Comparison of ENCODE assay signal across 20 cellular contexts in genomic region chr17:70017112-70017511, GRCh38.
DNase-seq lines count a peak whose midpoint lies in the region; ATAC-seq and TF ChIP-seq lines count a peak whose summit lies in the region.
"Had no signal": no experiment of that assay in that cellular context is flagged by ENCODE, and none has a peak within 500 bp of the region (broad histone marks: within the 10 kb centered on the region; RNA-seq: fewer than 3 reads in every experiment).

No MANE protein-coding gene starts in this region.

- DNase-seq in NCI-H1092 (lab: John Stamatoyannopoulos, UW) (peak; percentile 15), NCI-H187 treated with DMSO at 0.1 percent for 48 hours (lab: John Stamatoyannopoulos, UW) (peak; percentile 20), NCI-H510A (lab: John Stamatoyannopoulos, UW) (peak; percentile 51), NCI-H1048 (lab: John Stamatoyannopoulos, UW) (no peak)
- no peak for DNase-seq in central memory CD4-positive, alpha-beta T cell
- no peak for DNase-seq in stimulated activated CD4-positive, alpha-beta T cell treated with anti-CD3 and anti-CD28 coated beads, Interleukin-4, amount 100 ng/mL, for 4 hours
- DNase-seq: Caco-2; CD8-positive, alpha-beta T cell; DMS 273 treated with DMSO at 0.1 percent for 48 hours; GOT3; HFFc6; Kasumi-1; NCI-H1930; NCI-H2171 treated with DMSO at 0.1 percent for 48 hours; NCI-H446; NCI-H526 treated with DMSO at 0.1 percent for 48 hours; PC-3 had no signal

- peak; percentile 43; the same call in 1 of the 3 replicates for ATAC-seq in SK-N-SH treated with all-trans-retinoic acid at 6 μM for 48 hours
- ATAC-seq in GM18907 (IDR thresholded peaks at IDR 0.05; ENCODE audit: unreplicated experiment), result no peak
- ATAC-seq: CD8-positive, alpha-beta T cell; K562; PC-3 had no signal

TF ChIP-seq in SK-N-SH treated with all-trans-retinoic acid at 6 μM for 48 hours, 23 proteins besides CTCF, POLR2A, EP300 and RAD21:
- TF ChIP-seq ZNF70 (CRISPR knock-in tag; IDR thresholded peaks at IDR 0.05) (no peak), ZC3H10 (CRISPR knock-in tag; IDR thresholded peaks at IDR 0.05) (no peak), ZNF565 (CRISPR knock-in tag; conservative IDR thresholded peaks at IDR 0.05; ENCODE audit: low read depth) (no peak), ZFP3 (CRISPR knock-in tag; IDR thresholded peaks at IDR 0.05) (no peak), ISL1 (CRISPR knock-in tag; IDR thresholded peaks at IDR 0.05) (no peak), ZNF8 (CRISPR knock-in tag; IDR thresholded peaks at IDR 0.05) (no peak), RARB (CRISPR knock-in tag; IDR thresholded peaks at IDR 0.05) (no peak), OSR1 (CRISPR knock-in tag; IDR thresholded peaks at IDR 0.05) (no peak), PATZ1 (CRISPR knock-in tag; IDR thresholded peaks at IDR 0.05; ENCODE audit: borderline replicate concordance) (no peak), ESRRG (CRISPR knock-in tag; IDR thresholded peaks at IDR 0.05) (no peak), TOX (CRISPR knock-in tag; IDR thresholded peaks at IDR 0.05; ENCODE audit: borderline replicate concordance) (no peak), ARNTL (CRISPR knock-in tag; IDR thresholded peaks at IDR 0.05; ENCODE audit: borderline replicate concordance, low read depth) (no peak), ZFP30 (CRISPR knock-in tag; IDR thresholded peaks at IDR 0.05) (no peak), BACH2 (CRISPR knock-in tag; IDR thresholded peaks at IDR 0.05; ENCODE audit: borderline replicate concordance) (no peak), TCF4 (CRISPR knock-in tag; IDR thresholded peaks at IDR 0.05; ENCODE audit: borderline replicate concordance) (no peak), TSHZ2 (CRISPR knock-in tag; IDR thresholded peaks at IDR 0.05) (no peak)
TF ChIP-seq in SK-N-SH treated with all-trans-retinoic acid at 6 μM for 48 hours: peak in this region for 0.

Comparison
In these comparisons a context has a peak if more than half of its experiments do, and no peak if none do; other contexts are left out.
1. DNase-seq: peak in NCI-H1092 (single experiment), NCI-H187 treated with DMSO at 0.1 percent for 48 hours (single experiment) and NCI-H510A (single experiment); none in central memory CD4-positive, alpha-beta T cell (single experiment), NCI-H1048 (single experiment) and stimulated activated CD4-positive, alpha-beta T cell treated with anti-CD3 and anti-CD28 coated beads, Interleukin-4, amount 100 ng/mL, for 4 hours (0 of 2).